Comparison of ENCODE assay signal across 8 cellular contexts in genomic region chr3:51391075-51391565, GRCh38.
A peak's percentile ranks its signal among the peaks of the same experiment; 100 is the strongest.
DNase-seq lines count a peak whose midpoint lies in the region; ATAC-seq lines count a peak whose summit lies in the region.

Gene RBM15B, plus strand, starts transcription at chr3:51391285. Its CDS starts 115 bp downstream, at chr3:51391400.

- H3K36me3 Mint-ChIP-seq in central memory CD8-positive, alpha-beta T cell (ENCODE audit: insufficient read depth), result peaks cover 54% of the 10 kb centered on the region

- no peaks in the 10 kb centered on the region for H3K9me3 Mint-ChIP-seq in central memory CD8-positive, alpha-beta T cell

- peak; percentile 98 for DNase-seq in AG08396 (ENCODE audit: low spot score)
- DNase-seq in NCI-H345 treated with DMSO at 0.1 percent for 48 hours (lab: John Stamatoyannopoulos, UW; ENCODE audit: unreplicated experiment), result peak; percentile 78
- DNase-seq in activated CD4-positive, CD25-positive, alpha-beta regulatory T cell treated with anti-CD3 and anti-CD28 coated beads, Interleukin-2, amount 50 U/mL, for 16 hours (ENCODE audit: low read depth, low spot score), result peak; percentile 93
- peak; percentile 89 to 93 for DNase-seq in central memory CD8-positive, alpha-beta T cell (ENCODE audit: low spot score in 2 of 2)
- DNase-seq in islet precursor cell, result peak; percentile 99
- peak; percentile 96 to 97 for DNase-seq in stimulated activated CD4-positive, alpha-beta T cell treated with anti-CD3 and anti-CD28 coated beads, Interleukin-15, amount 100 ng/mL, for 1 hour (ENCODE audit: low read depth in 1 of 2, low spot score in 1 of 2)

- H3K4me3 Mint-ChIP-seq in central memory CD8-positive, alpha-beta T cell, result peak within 1 kb of the TSS; percentile 75

- peaks cover 50% of the 10 kb centered on the region for H3K4me1 Mint-ChIP-seq in central memory CD8-positive, alpha-beta T cell

- ATAC-seq in GM18909 (IDR thresholded peaks at IDR 0.05; ENCODE audit: poor library complexity, unreplicated experiment) (peak; percentile 93), HG03175 (IDR thresholded peaks at IDR 0.05; ENCODE audit: unreplicated experiment) (peak; percentile 94)
- ATAC-seq in central memory CD8-positive, alpha-beta T cell (replicated peaks; ENCODE audit: extremely low read depth, poor library complexity, severe bottlenecking), result peak; percentile 92

- H3K27ac Mint-ChIP-seq in central memory CD8-positive, alpha-beta T cell (ENCODE audit: low read depth), result peak within 1 kb of the TSS; percentile 81

- no peaks in the 10 kb centered on the region for H3K27me3 Mint-ChIP-seq in central memory CD8-positive, alpha-beta T cell

Comparison
In these comparisons a context has a peak if more than half of its experiments do, and no peak if none do; other contexts are left out.
1. Peak in every context shown above with its lines: DNase-seq and ATAC-seq.